ENCODE assay signal across 9 cellular contexts in genomic region chr1:174966000-174966572, GRCh38. TPM values are rescaled to one million over a fixed set of nuclear protein-coding genes. Genes with fewer than 3 reads are reported as not detected.
DNase-seq lines count a peak whose midpoint lies in the region; ATAC-seq and TF ChIP-seq lines count a peak whose summit lies in the region.
"Had no signal": no experiment of that assay in that cellular context is flagged by ENCODE, and none has a peak within 500 bp of the region (broad histone marks: within the 10 kb centered on the region; RNA-seq: fewer than 3 reads in every experiment).

No MANE protein-coding gene starts in this region.

- 32% methylated on average over 1 of the region's 1 CpG for WGBS in esophagus muscularis mucosa

- H3K9me3 ChIP-seq in esophagus muscularis mucosa = no peaks in the 10 kb centered on the region
- H3K9me3 ChIP-seq in skeletal muscle tissue (ENCODE audit: control insufficient read depth in 3 of 3, low read length in 3 of 3) = no peaks in the 10 kb centered on the region

- H3K4me1 ChIP-seq in esophagus muscularis mucosa (peaks cover 30 to 62% (median 43%) of the 10 kb centered on the region in 4 donors), skeletal muscle tissue (ENCODE audit: control insufficient read depth in 3 of 3, insufficient read depth in 3 of 3, low read length in 3 of 3) (peaks cover 5 to 14% (median 7%) of the 10 kb centered on the region in 3 donors)

- TF ChIP-seq POLR2A in esophagus muscularis mucosa (IDR thresholded peaks at IDR 0.05; ENCODE audit: low read depth) = no peak

- H3K4me3 ChIP-seq in esophagus muscularis mucosa = peak overlapping the region in 2 of 4 donors; percentile 6 to 31
- peak overlapping the region in 1 of 3 donors; percentile 34 for H3K4me3 ChIP-seq in skeletal muscle tissue (ENCODE audit: low read length in 3 of 3)

- peaks cover 0 to 9% (median 0%) of the 10 kb centered on the region in 4 donors for H3K36me3 ChIP-seq in esophagus muscularis mucosa
- H3K36me3 ChIP-seq in skeletal muscle tissue (ENCODE audit: control insufficient read depth in 3 of 3, insufficient read depth in 3 of 3, low read length in 3 of 3) = peaks cover 0 to 3% (median 0%) of the 10 kb centered on the region in 3 donors

- DNase-seq in DMS53 (lab: John Stamatoyannopoulos, UW) = peak; percentile 31
- no peak for DNase-seq in DMS53 treated with DMSO at 0.1 percent for 48 hours (lab: John Stamatoyannopoulos, UW; ENCODE audit: unreplicated experiment)
- no peak for DNase-seq in esophagus muscularis mucosa (ENCODE audit: extremely low spot score)
- DNase-seq in stimulated activated naive CD4-positive, alpha-beta T cell treated with Interleukin-2 at 50 U/mL for 16 hours (lab: John Stamatoyannopoulos, UW) = no peak
- DNase-seq: NCI-H1436 treated with DMSO at 0.1 percent for 48 hours had no signal

- ATAC-seq in GM18907 (IDR thresholded peaks at IDR 0.05; ENCODE audit: unreplicated experiment) (no peak), GM19023 (IDR thresholded peaks at IDR 0.05; ENCODE audit: unreplicated experiment) (no peak)

- intact Hi-C loops in esophagus muscularis mucosa (cut with DNase I) = no loop called here

- TF ChIP-seq CTCF in VCaP (conservative IDR thresholded peaks at IDR 0.05) (no peak), esophagus muscularis mucosa (IDR thresholded peaks at IDR 0.05) (no peak)

- no peak overlapping the region for H3K9ac ChIP-seq in skeletal muscle tissue (ENCODE audit: low read depth in 1 of 3, low read length in 3 of 3)

- H3K27ac ChIP-seq in VCaP (peak overlapping the region; percentile 54), esophagus muscularis mucosa (replicated peaks in 1 of 4) (peak overlapping the region; percentile 66 to 77 (median 74)), skeletal muscle tissue (ENCODE audit: low read depth, low read length) (peak overlapping the region; percentile 56)

- no peaks in the 10 kb centered on the region for H3K27me3 ChIP-seq in esophagus muscularis mucosa
- H3K27me3 ChIP-seq in skeletal muscle tissue (ENCODE audit: control insufficient read depth in 3 of 3, insufficient read depth in 3 of 3, low read length in 3 of 3) = no peaks in the 10 kb centered on the region

- no peak for TF ChIP-seq EP300 in esophagus muscularis mucosa (IDR thresholded peaks at IDR 0.05)

RNA-seq across cellular contexts. Expression of gene CACYBP, which starts 33.7 kb away (rescaled TPM):
- total RNA-seq in esophagus muscularis mucosa (100 to 1,000 TPM in 2 of 4 donors, 10 to 100 TPM in 2; 48.5 to 125 (median 94.7) TPM), skeletal muscle tissue (136 TPM)

RNA-seq across cellular contexts. Expression of gene MRPS14, which starts 57.1 kb away (rescaled TPM):
- total RNA-seq in esophagus muscularis mucosa = 10 to 100 TPM; 17.9 to 31.1 (median 26.1) TPM
- 30.3 TPM for total RNA-seq in skeletal muscle tissue
